In the genomic region with DNA sequence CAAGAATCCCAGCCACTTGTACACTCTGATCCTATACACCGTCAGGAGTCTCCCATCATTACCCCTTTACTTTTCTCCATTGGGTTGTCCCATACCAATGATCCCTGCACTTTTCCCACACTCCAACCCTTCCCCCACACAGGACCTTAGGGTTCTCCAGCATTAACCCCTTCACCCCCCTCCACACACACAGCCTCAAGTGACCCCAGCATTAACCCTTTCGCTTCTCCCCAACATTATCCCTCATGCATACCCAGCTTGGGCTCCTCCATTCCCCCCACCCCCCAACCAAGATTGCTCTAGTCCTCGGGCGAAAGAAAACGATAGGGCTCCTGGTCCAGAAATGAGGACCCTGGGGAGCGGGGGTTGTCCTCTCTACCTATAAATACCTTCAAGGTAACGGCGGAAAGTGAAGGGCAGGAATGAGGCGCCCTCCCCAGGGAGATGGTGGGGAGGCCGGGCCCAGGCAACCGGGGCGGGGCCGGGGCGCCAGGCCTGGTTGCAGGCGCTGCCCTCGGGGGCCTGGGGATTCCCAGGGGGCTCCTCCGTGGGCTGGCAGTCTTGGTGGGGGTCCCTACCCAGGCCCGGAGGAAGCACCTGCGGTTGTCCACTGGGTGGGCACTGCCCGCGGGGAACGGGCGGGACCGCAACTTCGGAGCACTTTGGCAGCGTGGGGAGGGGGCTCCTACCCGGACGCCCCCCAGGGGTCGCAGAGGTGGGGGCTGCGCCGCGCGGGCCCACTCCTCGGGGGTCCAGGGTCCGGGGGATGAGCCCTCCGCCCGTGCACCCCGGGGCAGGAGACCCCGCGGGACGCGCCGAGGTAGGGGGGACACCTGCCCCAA, we compare ENCODE assay signal across 1 cellular context.
TF ChIP-seq lines count a peak whose summit lies in the region.

No MANE protein-coding gene starts in this region.

TF ChIP-seq in K562, 482 proteins besides CTCF, POLR2A, EP300 and RAD21 (continues in another document):
- TF ChIP-seq GATAD2A (IDR thresholded peaks at IDR 0.05) (peak; percentile 65), TCFL5 (CRISPR knock-in tag; conservative IDR thresholded peaks at IDR 0.05) (no peak), HDAC1 (IDR thresholded peaks at IDR 0.05) (0 out of 4 replicates have a peak, but pooled peaks of 1 of the 2 experiments have one; percentile 17), ZBTB7A (IDR thresholded peaks at IDR 0.05; ENCODE audit: borderline replicate concordance, control insufficient read depth, low read depth, low read length) (peak; percentile 88), CHCHD3 (CRISPR knock-in tag; IDR thresholded peaks at IDR 0.05) (no peak), ZNF584 (CRISPR knock-in tag; IDR thresholded peaks at IDR 0.05; ENCODE audit: low read depth) (no peak), SIN3A (IDR thresholded peaks at IDR 0.05; ENCODE audit: borderline replicate concordance in 2 of 2, control insufficient read depth in 1 of 2, low read depth in 2 of 2, low read length in 2 of 2) (no peak), PRDM10 (IDR thresholded peaks at IDR 0.05; ENCODE audit: partially characterized antibody) (peak; percentile 84), CC2D1A (IDR thresholded peaks at IDR 0.05) (no peak), MTA1 (IDR thresholded peaks at IDR 0.05; ENCODE audit: borderline replicate concordance) (peak; percentile 51; the same call in 1 of the 2 replicates), NR2C2 (CRISPR knock-in tag; IDR thresholded peaks at IDR 0.05) (no peak), NR2C2 (tag; IDR thresholded peaks at IDR 0.05) (no peak), ZEB2 (IDR thresholded peaks at IDR 0.05) (peak; percentile 29; the same call in 1 of the 2 replicates), ZFP30 (CRISPR knock-in tag; IDR thresholded peaks at IDR 0.05; ENCODE audit: borderline replicate concordance) (no peak), MCM5 (IDR thresholded peaks at IDR 0.05; ENCODE audit: low read depth) (no peak), BCOR (IDR thresholded peaks at IDR 0.05) (peak; percentile 9), RERE (CRISPR knock-in tag; IDR thresholded peaks at IDR 0.05; ENCODE audit: borderline replicate concordance) (no peak), HMGN3 (IDR thresholded peaks at IDR 0.05; ENCODE audit: borderline replicate concordance, extremely low read depth, insufficient read length, low read depth, low read length) (peak; percentile 44), RB1 (IDR thresholded peaks at IDR 0.05; ENCODE audit: low read depth) (no peak)
- TF ChIP-seq, protein P1, sequence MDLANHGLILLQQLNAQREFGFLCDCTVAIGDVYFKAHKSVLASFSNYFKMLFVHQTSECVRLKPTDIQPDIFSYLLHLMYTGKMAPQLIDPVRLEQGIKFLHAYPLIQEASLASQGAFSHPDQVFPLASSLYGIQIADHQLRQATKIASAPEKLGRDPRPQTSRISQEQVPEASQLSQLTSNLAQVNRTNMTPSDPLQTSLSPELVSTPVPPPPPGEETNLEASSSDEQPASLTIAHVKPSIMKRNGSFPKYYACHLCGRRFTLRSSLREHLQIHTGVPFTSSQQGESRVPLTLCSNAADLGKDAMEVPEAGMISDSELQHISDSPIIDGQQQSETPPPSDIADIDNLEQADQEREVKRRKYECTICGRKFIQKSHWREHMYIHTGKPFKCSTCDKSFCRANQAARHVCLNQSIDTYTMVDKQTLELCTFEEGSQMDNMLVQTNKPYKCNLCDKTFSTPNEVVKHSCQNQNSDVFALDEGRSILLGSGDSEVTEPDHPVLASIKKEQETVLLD (IDR thresholded peaks at IDR 0.05) = peak; percentile 36; the same call in 1 of the 2 replicates
- TF ChIP-seq, protein P2, sequence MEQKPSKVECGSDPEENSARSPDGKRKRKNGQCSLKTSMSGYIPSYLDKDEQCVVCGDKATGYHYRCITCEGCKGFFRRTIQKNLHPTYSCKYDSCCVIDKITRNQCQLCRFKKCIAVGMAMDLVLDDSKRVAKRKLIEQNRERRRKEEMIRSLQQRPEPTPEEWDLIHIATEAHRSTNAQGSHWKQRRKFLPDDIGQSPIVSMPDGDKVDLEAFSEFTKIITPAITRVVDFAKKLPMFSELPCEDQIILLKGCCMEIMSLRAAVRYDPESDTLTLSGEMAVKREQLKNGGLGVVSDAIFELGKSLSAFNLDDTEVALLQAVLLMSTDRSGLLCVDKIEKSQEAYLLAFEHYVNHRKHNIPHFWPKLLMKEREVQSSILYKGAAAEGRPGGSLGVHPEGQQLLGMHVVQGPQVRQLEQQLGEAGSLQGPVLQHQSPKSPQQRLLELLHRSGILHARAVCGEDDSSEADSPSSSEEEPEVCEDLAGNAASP (IDR thresholded peaks at IDR 0.05) = 0 out of 2 replicates have a peak, but pooled peaks have one; percentile 49
- TF ChIP-seq, protein P3, sequence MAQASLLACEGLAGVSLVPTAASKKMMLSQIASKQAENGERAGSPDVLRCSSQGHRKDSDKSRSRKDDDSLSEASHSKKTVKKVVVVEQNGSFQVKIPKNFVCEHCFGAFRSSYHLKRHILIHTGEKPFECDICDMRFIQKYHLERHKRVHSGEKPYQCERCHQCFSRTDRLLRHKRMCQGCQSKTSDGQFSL (CRISPR knock-in tag; IDR thresholded peaks at IDR 0.05) = peak; percentile 39; the same call in 1 of the 2 replicates
- TF ChIP-seq, protein P3 (tag; IDR thresholded peaks at IDR 0.05) = no peak
- TF ChIP-seq, protein P4, sequence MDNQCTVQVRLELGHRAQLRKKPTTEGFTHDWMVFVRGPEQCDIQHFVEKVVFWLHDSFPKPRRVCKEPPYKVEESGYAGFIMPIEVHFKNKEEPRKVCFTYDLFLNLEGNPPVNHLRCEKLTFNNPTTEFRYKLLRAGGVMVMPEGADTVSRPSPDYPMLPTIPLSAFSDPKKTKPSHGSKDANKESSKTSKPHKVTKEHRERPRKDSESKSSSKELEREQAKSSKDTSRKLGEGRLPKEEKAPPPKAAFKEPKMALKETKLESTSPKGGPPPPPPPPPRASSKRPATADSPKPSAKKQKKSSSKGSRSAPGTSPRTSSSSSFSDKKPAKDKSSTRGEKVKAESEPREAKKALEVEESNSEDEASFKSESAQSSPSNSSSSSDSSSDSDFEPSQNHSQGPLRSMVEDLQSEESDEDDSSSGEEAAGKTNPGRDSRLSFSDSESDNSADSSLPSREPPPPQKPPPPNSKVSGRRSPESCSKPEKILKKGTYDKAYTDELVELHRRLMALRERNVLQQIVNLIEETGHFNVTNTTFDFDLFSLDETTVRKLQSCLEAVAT (IDR thresholded peaks at IDR 0.05) = peak in 1 of 2 experiments; percentile 33; a peak in 1 of 4 replicates
- TF ChIP-seq, protein P5, sequence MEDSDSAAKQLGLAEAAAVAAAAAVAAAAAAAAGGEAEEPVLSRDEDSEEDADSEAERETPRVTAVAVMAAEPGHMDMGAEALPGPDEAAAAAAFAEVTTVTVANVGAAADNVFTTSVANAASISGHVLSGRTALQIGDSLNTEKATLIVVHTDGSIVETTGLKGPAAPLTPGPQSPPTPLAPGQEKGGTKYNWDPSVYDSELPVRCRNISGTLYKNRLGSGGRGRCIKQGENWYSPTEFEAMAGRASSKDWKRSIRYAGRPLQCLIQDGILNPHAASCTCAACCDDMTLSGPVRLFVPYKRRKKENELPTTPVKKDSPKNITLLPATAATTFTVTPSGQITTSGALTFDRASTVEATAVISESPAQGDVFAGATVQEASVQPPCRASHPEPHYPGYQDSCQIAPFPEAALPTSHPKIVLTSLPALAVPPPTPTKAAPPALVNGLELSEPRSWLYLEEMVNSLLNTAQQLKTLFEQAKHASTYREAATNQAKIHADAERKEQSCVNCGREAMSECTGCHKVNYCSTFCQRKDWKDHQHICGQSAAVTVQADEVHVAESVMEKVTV (CRISPR knock-in tag; IDR thresholded peaks at IDR 0.05) = no peak
- TF ChIP-seq, protein P6, sequence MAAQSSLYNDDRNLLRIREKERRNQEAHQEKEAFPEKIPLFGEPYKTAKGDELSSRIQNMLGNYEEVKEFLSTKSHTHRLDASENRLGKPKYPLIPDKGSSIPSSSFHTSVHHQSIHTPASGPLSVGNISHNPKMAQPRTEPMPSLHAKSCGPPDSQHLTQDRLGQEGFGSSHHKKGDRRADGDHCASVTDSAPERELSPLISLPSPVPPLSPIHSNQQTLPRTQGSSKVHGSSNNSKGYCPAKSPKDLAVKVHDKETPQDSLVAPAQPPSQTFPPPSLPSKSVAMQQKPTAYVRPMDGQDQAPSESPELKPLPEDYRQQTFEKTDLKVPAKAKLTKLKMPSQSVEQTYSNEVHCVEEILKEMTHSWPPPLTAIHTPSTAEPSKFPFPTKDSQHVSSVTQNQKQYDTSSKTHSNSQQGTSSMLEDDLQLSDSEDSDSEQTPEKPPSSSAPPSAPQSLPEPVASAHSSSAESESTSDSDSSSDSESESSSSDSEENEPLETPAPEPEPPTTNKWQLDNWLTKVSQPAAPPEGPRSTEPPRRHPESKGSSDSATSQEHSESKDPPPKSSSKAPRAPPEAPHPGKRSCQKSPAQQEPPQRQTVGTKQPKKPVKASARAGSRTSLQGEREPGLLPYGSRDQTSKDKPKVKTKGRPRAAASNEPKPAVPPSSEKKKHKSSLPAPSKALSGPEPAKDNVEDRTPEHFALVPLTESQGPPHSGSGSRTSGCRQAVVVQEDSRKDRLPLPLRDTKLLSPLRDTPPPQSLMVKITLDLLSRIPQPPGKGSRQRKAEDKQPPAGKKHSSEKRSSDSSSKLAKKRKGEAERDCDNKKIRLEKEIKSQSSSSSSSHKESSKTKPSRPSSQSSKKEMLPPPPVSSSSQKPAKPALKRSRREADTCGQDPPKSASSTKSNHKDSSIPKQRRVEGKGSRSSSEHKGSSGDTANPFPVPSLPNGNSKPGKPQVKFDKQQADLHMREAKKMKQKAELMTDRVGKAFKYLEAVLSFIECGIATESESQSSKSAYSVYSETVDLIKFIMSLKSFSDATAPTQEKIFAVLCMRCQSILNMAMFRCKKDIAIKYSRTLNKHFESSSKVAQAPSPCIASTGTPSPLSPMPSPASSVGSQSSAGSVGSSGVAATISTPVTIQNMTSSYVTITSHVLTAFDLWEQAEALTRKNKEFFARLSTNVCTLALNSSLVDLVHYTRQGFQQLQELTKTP (IDR thresholded peaks at IDR 0.05; ENCODE audit: low read depth in 1 of 2, partially characterized antibody in 2 of 2) = no peak
